Comparison of ENCODE assay signal across 20 cellular contexts in genomic region chr11:13983081-13983751, GRCh38. TPM values are rescaled to one million over a fixed set of nuclear protein-coding genes. Genes with fewer than 3 reads are reported as not detected.
A peak's percentile ranks its signal among the peaks of the same experiment; 100 is the strongest.
DNase-seq lines count a peak whose midpoint lies in the region; ATAC-seq and TF ChIP-seq lines count a peak whose summit lies in the region.
"Had no signal": no experiment of that assay in that cellular context is flagged by ENCODE, and none has a peak within 500 bp of the region (broad histone marks: within the 10 kb centered on the region; RNA-seq: fewer than 3 reads in every experiment).

No MANE protein-coding gene starts in this region.

- H3K9me3 ChIP-seq in right atrium auricular region: no peaks in the 10 kb centered on the region
- peaks cover 0 to 10% (median 0%) of the 10 kb centered on the region in 11 donors for H3K9me3 ChIP-seq in heart right ventricle
- no peaks in the 10 kb centered on the region for H3K9me3 ChIP-seq in ovary
- no peaks in the 10 kb centered on the region for H3K9me3 ChIP-seq in aorta (ENCODE audit: control insufficient read depth, low read length)
- H3K9me3 ChIP-seq: psoas muscle had no signal

- intact Hi-C loops in Right ventricle myocardium inferior (cut with DNase I) (loop anchor here (5.0 kb wide), 1 partner anchor 44 kb away; no protein-coding TSS in a partner anchor), heart right ventricle (cut with DNase I) (no loop called here), ovary (cut with DNase I) (no loop called here), aorta (cut with DNase I) (no loop called here)

- TF ChIP-seq CTCF in right atrium auricular region (IDR thresholded peaks at IDR 0.05) (no peak), heart right ventricle (IDR thresholded peaks at IDR 0.05) (no peak), ovary (IDR thresholded peaks at IDR 0.05) (no peak)

- H3K27me3 ChIP-seq in right atrium auricular region (no peaks in the 10 kb centered on the region), heart right ventricle (peaks cover 0 to 35% (median 10%) of the 10 kb centered on the region in 7 donors), ovary (no peaks in the 10 kb centered on the region), aorta (ENCODE audit: control insufficient read depth in 1 of 2, insufficient read depth in 2 of 2, low read length in 1 of 2) (no peaks in the 10 kb centered on the region)

- no peaks in the 10 kb centered on the region for H3K4me1 Mint-ChIP-seq in T-cell
- H3K4me1 Mint-ChIP-seq: activated naive CD8-positive, alpha-beta T cell treated with anti-CD3 and anti-CD28 coated beads for 36 hours; stimulated activated effector memory CD8-positive, alpha-beta T cell treated with anti-CD3 and anti-CD28 coated beads, Interleukin-12 subunit alpha, Interleukin-12 subunit beta, amount 100 ng/mL, for 72 hours had no signal

- H3K4me1 ChIP-seq in right atrium auricular region (peaks cover 0 to 3% of the 10 kb centered on the region in 2 donors), heart right ventricle (peaks cover 0 to 9% (median 0%) of the 10 kb centered on the region in 9 donors), ovary (ENCODE audit: insufficient read depth) (no peaks in the 10 kb centered on the region), aorta (ENCODE audit: control insufficient read depth in 1 of 2, insufficient read depth in 2 of 2, low read length in 2 of 2) (peaks cover 0 to 8% of the 10 kb centered on the region in 2 donors)
- H3K4me1 ChIP-seq: foreskin keratinocyte, psoas muscle had no signal

- H3K4me3 ChIP-seq in right atrium auricular region (no peak overlapping the region), heart right ventricle (no peak overlapping the region), ovary (no peak overlapping the region), aorta (ENCODE audit: low read length in 2 of 2) (no peak overlapping the region)
- H3K4me3 ChIP-seq: psoas muscle had no signal

- 72 to 75% methylated on average over 12 of the region's 12 CpGs for WGBS in heart right ventricle, 2 donors
- WGBS in ovary, 3 donors: 18 to 45% (median 19%) methylated on average over 12 of the region's 12 CpGs
- 9 to 11% methylated on average over 12 of the region's 12 CpGs for WGBS in aorta, 2 donors

- peak; percentile 73 for ATAC-seq in Right ventricle myocardium inferior
- peak; percentile 59 to 84 (median 72) for ATAC-seq in heart right ventricle
- ATAC-seq in aorta (ENCODE audit: low FRiP score): peak; percentile 84
- ATAC-seq in T-cell (replicated peaks in 1 of 4): no peak
- ATAC-seq: activated CD4-positive, CD25-positive, alpha-beta regulatory T cell treated with anti-CD3 and anti-CD28 coated beads, Interleukin-2, amount 50 U/mL, for 24 hours; foreskin keratinocyte; PC-3; psoas muscle; stimulated activated effector memory CD8-positive, alpha-beta T cell treated with anti-CD3 and anti-CD28 coated beads, Interleukin-12 subunit alpha, Interleukin-12 subunit beta, amount 100 ng/mL, for 72 hours had no signal

- no peaks in the 10 kb centered on the region for H3K36me3 ChIP-seq in right atrium auricular region
- H3K36me3 ChIP-seq in heart right ventricle: no peaks in the 10 kb centered on the region
- no peaks in the 10 kb centered on the region for H3K36me3 ChIP-seq in ovary
- no peaks in the 10 kb centered on the region for H3K36me3 ChIP-seq in aorta (ENCODE audit: control insufficient read depth in 1 of 2, insufficient read depth in 2 of 2, low read length in 1 of 2)

- TF ChIP-seq POLR2A in ovary (IDR thresholded peaks at IDR 0.05): no peak

- DNase-seq in Right ventricle myocardium inferior (ENCODE audit: missing footprints) (no peak), right atrium auricular region (ENCODE audit: low spot score) (no peak), heart right ventricle (peak in 1 of 2 donors; percentile 21), ovary (peak; percentile 26 to 43 (median 36)), aorta (peak; percentile 59 to 62), T-cell (no peak), SHP77 (lab: John Stamatoyannopoulos, UW) (no peak), KG1 (lab: John Stamatoyannopoulos, UW) (no peak)
- DNase-seq: 8988T; activated naive CD8-positive, alpha-beta T cell treated with anti-CD3 and anti-CD28 coated beads for 36 hours; foreskin keratinocyte; NCI-H1417 treated with DMSO at 0.1 percent for 48 hours; NCI-H510A treated with DMSO at 0.1 percent for 48 hours; PC-3; stimulated activated CD4-positive, alpha-beta T cell treated with anti-CD3 and anti-CD28 coated beads, Interleukin-4, amount 100 ng/mL, for 4 hours had no signal

- no peak overlapping the region for H3K4me3 Mint-ChIP-seq in T-cell
- H3K4me3 Mint-ChIP-seq: activated naive CD8-positive, alpha-beta T cell treated with anti-CD3 and anti-CD28 coated beads for 36 hours; stimulated activated effector memory CD8-positive, alpha-beta T cell treated with anti-CD3 and anti-CD28 coated beads, Interleukin-12 subunit alpha, Interleukin-12 subunit beta, amount 100 ng/mL, for 72 hours; T-helper 1 cell treated with Interleukin-12 subunit alpha and Interleukin-12 subunit beta and Interleukin-4 antibody, amounts not matched to agents 30 μg/mL and 1 μg/mL, for 36 hours had no signal

- POLR2A ChIA-PET in T-cell (lab: Charles Lee): no interaction called here

- H3K27ac Mint-ChIP-seq in T-cell: no peak overlapping the region
- H3K27ac Mint-ChIP-seq: activated naive CD8-positive, alpha-beta T cell treated with anti-CD3 and anti-CD28 coated beads for 36 hours; stimulated activated effector memory CD8-positive, alpha-beta T cell treated with anti-CD3 and anti-CD28 coated beads, Interleukin-12 subunit alpha, Interleukin-12 subunit beta, amount 100 ng/mL, for 72 hours; T-helper 1 cell treated with Interleukin-12 subunit alpha and Interleukin-12 subunit beta and Interleukin-4 antibody, amounts not matched to agents 30 μg/mL and 1 μg/mL, for 36 hours had no signal

- no peaks in the 10 kb centered on the region for H3K27me3 Mint-ChIP-seq in T-cell
- H3K27me3 Mint-ChIP-seq: activated naive CD8-positive, alpha-beta T cell treated with anti-CD3 and anti-CD28 coated beads for 36 hours had no signal

- no peaks in the 10 kb centered on the region for H3K9me3 Mint-ChIP-seq in T-cell
- H3K9me3 Mint-ChIP-seq: activated naive CD8-positive, alpha-beta T cell treated with anti-CD3 and anti-CD28 coated beads for 36 hours; stimulated activated effector memory CD8-positive, alpha-beta T cell treated with anti-CD3 and anti-CD28 coated beads, Interleukin-12 subunit alpha, Interleukin-12 subunit beta, amount 100 ng/mL, for 72 hours; T-helper 1 cell treated with Interleukin-12 subunit alpha and Interleukin-12 subunit beta and Interleukin-4 antibody, amounts not matched to agents 30 μg/mL and 1 μg/mL, for 36 hours had no signal

- TF ChIP-seq EP300 in ovary (IDR thresholded peaks at IDR 0.05): no peak

- H3K27ac ChIP-seq in right atrium auricular region (peak overlapping the region in 1 of 2 donors; percentile 47), heart right ventricle (peak overlapping the region in 6 of 10 donors; percentile 0 to 53 (median 43)), ovary (peak overlapping the region in 1 of 2 donors; percentile 43), aorta (ENCODE audit: low read depth in 1 of 2, low read length in 2 of 2) (peak overlapping the region; percentile 45 to 95)
- H3K27ac ChIP-seq: foreskin keratinocyte, KMS-11, psoas muscle had no signal

- CTCF ChIA-PET in T-cell (lab: Charles Lee): no interaction called here

- H3K36me3 Mint-ChIP-seq in T-cell: no peaks in the 10 kb centered on the region
- H3K36me3 Mint-ChIP-seq: activated naive CD8-positive, alpha-beta T cell treated with anti-CD3 and anti-CD28 coated beads for 36 hours; stimulated activated effector memory CD8-positive, alpha-beta T cell treated with anti-CD3 and anti-CD28 coated beads, Interleukin-12 subunit alpha, Interleukin-12 subunit beta, amount 100 ng/mL, for 72 hours had no signal

RNA-seq across cellular contexts. Expression of gene SPON1, which starts 20.7 kb away (rescaled TPM):
- total RNA-seq in Right ventricle myocardium inferior (5.0 TPM), right atrium auricular region (10 to 100 TPM; 22.8 to 27.0 TPM), heart right ventricle (10 to 100 TPM in 1 of 10 donors, 1 to 10 TPM in 9; 3.2 to 14.7 (median 5.6) TPM), ovary (100 to 1,000 TPM in 3 of 7 donors, 10 to 100 TPM in 4; 11.9 to 112 (median 56.4) TPM), aorta (10 to 100 TPM; 36.9 to 79.2 TPM), T-cell (10 to 100 TPM in 3 of 5 donors, 1 to 10 TPM in 2; 1.0 to 38.2 (median 28.8) TPM)
- polyA plus RNA-seq in heart right ventricle (1 to 10 TPM; 2.9 to 8.6 TPM), ovary (10 to 100 TPM; 18.5 to 69.8 TPM), aorta (10 to 100 TPM in 1 of 2 donors, 1 to 10 TPM in 1; 7.0 to 12.9 TPM)
- total RNA-seq: foreskin keratinocyte, PC-3 had no signal
- polyA plus RNA-seq: foreskin keratinocyte had no signal

Comparison
In these comparisons a context has a peak if more than half of its experiments do, and no peak if none do; other contexts are left out.
1. ATAC-seq: peak in Right ventricle myocardium inferior (single experiment), heart right ventricle (8 of 8) and aorta (single experiment); none in T-cell (0 of 4).
2. DNase-seq: peak in ovary (5 of 5) and aorta (2 of 2); none in Right ventricle myocardium inferior (single experiment), right atrium auricular region (single experiment), T-cell (0 of 34), SHP77 (0 of 2) and KG1 (single experiment).